ENCODE assay signal across 24 cellular contexts in the genomic region with DNA sequence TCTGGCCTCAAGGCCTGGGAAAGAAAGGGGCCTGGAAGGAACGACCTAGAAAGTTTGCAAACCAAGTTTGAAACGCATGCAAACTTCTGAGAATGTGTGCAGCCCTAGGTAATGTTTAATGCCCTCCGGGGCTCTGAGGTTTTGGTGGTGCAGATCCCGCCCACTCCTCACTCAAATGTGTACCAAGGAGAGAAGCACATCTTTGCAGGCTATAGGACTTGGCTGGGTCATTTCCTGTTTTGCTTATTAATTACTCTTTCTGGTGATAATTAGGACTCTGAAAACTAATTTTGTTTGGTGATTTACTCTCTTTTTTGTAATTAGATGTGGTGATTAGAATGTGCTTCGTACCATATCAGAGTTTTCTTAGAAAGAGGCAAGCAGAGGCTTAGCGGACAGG.
DNase-seq lines count a peak whose midpoint lies in the region; ATAC-seq, FAIRE-seq and TF ChIP-seq lines count a peak whose summit lies in the region.
"Had no signal": no experiment of that assay in that cellular context is flagged by ENCODE, and none has a peak within 500 bp of the region (broad histone marks: within the 10 kb centered on the region; RNA-seq: fewer than 3 reads in every experiment).

No MANE protein-coding gene starts in this region.

- ATAC-seq in GM19452 (IDR thresholded peaks at IDR 0.05; ENCODE audit: unreplicated experiment): peak; percentile 69
- peak; percentile 61 for ATAC-seq in HG03354 (IDR thresholded peaks at IDR 0.05; ENCODE audit: poor library complexity, severe bottlenecking, unreplicated experiment)
- ATAC-seq in gastrocnemius medialis: no peak
- no peak for ATAC-seq in GM21360 (IDR thresholded peaks at IDR 0.05; ENCODE audit: unreplicated experiment)
- ATAC-seq: T-cell had no signal

- H3K27ac ChIP-seq in esophagus muscularis mucosa (replicated peaks in 1 of 4) (no peak overlapping the region), gastrocnemius medialis (no peak overlapping the region)

- no peaks in the 10 kb centered on the region for H3K27me3 ChIP-seq in esophagus muscularis mucosa
- H3K27me3 ChIP-seq in gastrocnemius medialis: no peaks in the 10 kb centered on the region
- H3K27me3 ChIP-seq: MG63 had no signal

- no peaks in the 10 kb centered on the region for H3K4me1 Mint-ChIP-seq in activated naive CD4-positive, alpha-beta T cell treated with anti-CD3 and anti-CD28 coated beads for 36 hours (ENCODE audit: low read depth)
- H3K4me1 Mint-ChIP-seq: T-cell had no signal

- no peaks in the 10 kb centered on the region for H3K36me3 Mint-ChIP-seq in activated naive CD4-positive, alpha-beta T cell treated with anti-CD3 and anti-CD28 coated beads for 36 hours (ENCODE audit: low read depth)
- H3K36me3 Mint-ChIP-seq: T-cell had no signal

- TF ChIP-seq POLR2A in GM12891 (IDR thresholded peaks at IDR 0.05; ENCODE audit: low read depth, low read length): no peak
- no peak for TF ChIP-seq POLR2A in esophagus muscularis mucosa (IDR thresholded peaks at IDR 0.05; ENCODE audit: low read depth)
- TF ChIP-seq POLR2A in gastrocnemius medialis (IDR thresholded peaks at IDR 0.05): no peak

- CTCF ChIA-PET in activated naive CD4-positive, alpha-beta T cell treated with anti-CD3 and anti-CD28 coated beads for 36 hours (lab: Charles Lee): no interaction called here

- H3K36me3 ChIP-seq in esophagus muscularis mucosa (no peaks in the 10 kb centered on the region), gastrocnemius medialis (no peaks in the 10 kb centered on the region)
- H3K36me3 ChIP-seq: HAP-1, MG63 had no signal

- FAIRE-seq in GM12891 (lab: Jason Lieb, UNC): no peak

- no peak for TF ChIP-seq EP300 in esophagus muscularis mucosa (IDR thresholded peaks at IDR 0.05)

- H3K4me3 ChIP-seq in esophagus muscularis mucosa (no peak overlapping the region), gastrocnemius medialis (no peak overlapping the region)
- H3K4me3 ChIP-seq: HAP-1, MG63 had no signal

- H3K4me1 ChIP-seq in esophagus muscularis mucosa (no peaks in the 10 kb centered on the region), gastrocnemius medialis (no peaks in the 10 kb centered on the region)
- H3K4me1 ChIP-seq: HAP-1 had no signal

- intact Hi-C loops in esophagus muscularis mucosa (cut with DNase I) (no loop called here), gastrocnemius medialis (cut with DNase I; ENCODE audit: low total_unique reads) (no loop called here)
- intact Hi-C loops in activated naive CD4-positive, alpha-beta T cell treated with anti-CD3 and anti-CD28 coated beads for 36 hours (cut with micrococcal nuclease): no loop called here

- DNase-seq in GM12891 (ENCODE audit: insufficient read length, low spot score) (no peak), esophagus muscularis mucosa (ENCODE audit: extremely low spot score) (peak; percentile 70), gastrocnemius medialis (no peak), ACHN (no peak)
- DNase-seq in activated naive CD4-positive, alpha-beta T cell treated with anti-CD3 and anti-CD28 coated beads for 36 hours: no peak
- DNase-seq: 8988T, DMS153, GOT3, HFFc6, IMR-90, KG1, MG63, NCI-H1105 treated with DMSO at 0.1 percent for 48 hours, NCI-H146, NCI-H2029, NCI-H446, NCI-H526, RPMI8226, SHP77, T-cell had no signal

- TF ChIP-seq CTCF in esophagus muscularis mucosa (IDR thresholded peaks at IDR 0.05): no peak
- no peak for TF ChIP-seq CTCF in gastrocnemius medialis (IDR thresholded peaks at IDR 0.05 in 4 of 5, conservative IDR thresholded peaks at IDR 0.05 in 1 of 5)

- 70% methylated on average over 6 of the region's 6 CpGs for WGBS in esophagus muscularis mucosa

- no peak overlapping the region for H3K27ac Mint-ChIP-seq in activated naive CD4-positive, alpha-beta T cell treated with anti-CD3 and anti-CD28 coated beads for 36 hours
- H3K27ac Mint-ChIP-seq: HFFc6, T-cell had no signal

- no peak overlapping the region for H3K4me3 Mint-ChIP-seq in activated naive CD4-positive, alpha-beta T cell treated with anti-CD3 and anti-CD28 coated beads for 36 hours
- H3K4me3 Mint-ChIP-seq: HFFc6, T-cell had no signal

- H3K27me3 Mint-ChIP-seq in activated naive CD4-positive, alpha-beta T cell treated with anti-CD3 and anti-CD28 coated beads for 36 hours (ENCODE audit: low read depth): no peaks in the 10 kb centered on the region

- in situ Hi-C loops in gastrocnemius medialis (cut with MboI; ENCODE audit: low sequenced_read_pairs in 4 of 4): no loop called here
- in situ Hi-C loops in ACHN (cut with HindIII; ENCODE audit: low pct_ligation_motif_present, low pct_unique_long_range_greater_than_20kb, low sequenced_read_pairs): no loop called here

- no peaks in the 10 kb centered on the region for H3K9me3 Mint-ChIP-seq in activated naive CD4-positive, alpha-beta T cell treated with anti-CD3 and anti-CD28 coated beads for 36 hours

- H3K9me3 ChIP-seq in esophagus muscularis mucosa: no peaks in the 10 kb centered on the region
- H3K9me3 ChIP-seq in gastrocnemius medialis: no peaks in the 10 kb centered on the region
- H3K9me3 ChIP-seq: HAP-1, MG63 had no signal

TF ChIP-seq in GM12891, 5 proteins besides CTCF, POLR2A, EP300 and RAD21:
- TF ChIP-seq SPI1 (IDR thresholded peaks at IDR 0.05; ENCODE audit: low read depth, low read length) (0 out of 2 replicates have a peak, but pooled peaks have one; percentile 18), POLR2AphosphoS5 (IDR thresholded peaks at IDR 0.05; ENCODE audit: low read depth, low read length) (no peak)
TF ChIP-seq in GM12891: peak in this region for 1.

Comparison
In these comparisons a context has a peak if more than half of its experiments do, and no peak if none do; other contexts are left out.
1. ATAC-seq: peak in GM19452 (single experiment) and HG03354 (single experiment); none in gastrocnemius medialis (0 of 2) and GM21360 (single experiment).